In genomic region chr12:112013601-112014402, GRCh38 we compare ENCODE assay signal across 1 cellular context.
TF ChIP-seq lines count a peak whose summit lies in the region.

No MANE protein-coding gene starts in this region.

TF ChIP-seq in HepG2, 621 proteins besides CTCF, POLR2A, EP300 and RAD21 (continued from another document):
- TF ChIP-seq NR0B2 (CRISPR knock-in tag; IDR thresholded peaks at IDR 0.05) (peak; percentile 59), ZNF839 (CRISPR knock-in tag; IDR thresholded peaks at IDR 0.05; ENCODE audit: borderline replicate concordance) (no peak), HNRNPL (IDR thresholded peaks at IDR 0.05; ENCODE audit: low read depth, low read length) (0 out of 2 replicates have a peak, but pooled peaks have one; percentile 28), ZNF724P (CRISPR knock-in tag; IDR thresholded peaks at IDR 0.05; ENCODE audit: borderline replicate concordance) (no peak), ZNF891 (CRISPR knock-in tag; IDR thresholded peaks at IDR 0.05) (no peak)
